ENCODE assay signal across 18 cellular contexts in genomic region chr1:116496898-116497297, GRCh38.
DNase-seq lines count a peak whose midpoint lies in the region; ATAC-seq, FAIRE-seq and TF ChIP-seq lines count a peak whose summit lies in the region.
"Had no signal": no experiment of that assay in that cellular context is flagged by ENCODE, and none has a peak within 500 bp of the region (broad histone marks: within the 10 kb centered on the region; RNA-seq: fewer than 3 reads in every experiment).

No MANE protein-coding gene starts in this region.

- TF ChIP-seq CTCF in K562 (IDR thresholded peaks at IDR 0.05 in 2 of 3, conservative IDR thresholded peaks at IDR 0.05 in 1 of 3; ENCODE audit: insufficient read depth in 2 of 3, low read depth in 1 of 3, low read length in 3 of 3) = no peak
- no peak for TF ChIP-seq CTCF in GM10266 (IDR thresholded peaks at IDR 0.05; ENCODE audit: control insufficient read depth, insufficient read depth, low read depth, missing control alignments)

- no peak for ATAC-seq in stimulated activated naive CD8-positive, alpha-beta T cell treated with anti-CD3 and anti-CD28 coated beads, Interleukin-15, Interleukin-2, amounts not matched to agents 100 U/mL and 50 U/mL, for 24 hours
- no peak for ATAC-seq in K562
- ATAC-seq: esophagus mucosa had no signal

- POLR2A ChIA-PET in K562 (lab: Yijun Ruan, JAX) = interaction anchor here (2.0 kb wide), 1 partner anchor 357 kb away, joined by 8 read pairs; no protein-coding TSS in a partner anchor

- DNase-seq in stimulated activated naive CD8-positive, alpha-beta T cell treated with anti-CD3 and anti-CD28 coated beads, Interleukin-15, Interleukin-2, amounts not matched to agents 100 U/mL and 50 U/mL, for 24 hours = no peak
- DNase-seq in K562 (ENCODE audit: extremely low read depth in 1 of 4, low spot score in 3 of 4) (no peak), GM10266 (ENCODE audit: extremely low spot score) (no peak), SK-N-DZ (ENCODE audit: low spot score) (no peak), NCI-H226 (no peak)
- no peak for DNase-seq in stimulated activated naive CD4-positive, alpha-beta T cell treated with Interleukin-2 at 50 U/mL for 16 hours (lab: John Stamatoyannopoulos, UW)
- DNase-seq: activated CD4-positive, alpha-beta T cell treated with anti-CD3 and anti-CD28 coated beads for 4 hours; activated naive CD4-positive, alpha-beta T cell treated with anti-CD3 and anti-CD28 coated beads for 36 hours; activated T-cell treated with anti-CD3 and anti-CD28 coated beads for 4 hours; NCI-H2029 treated with DMSO at 0.1 percent for 48 hours; NCI-H510A; SHP77 treated with DMSO at 0.1 percent for 48 hours had no signal

- peaks cover 15% of the 10 kb centered on the region for H3K4me1 Mint-ChIP-seq in stimulated activated naive CD8-positive, alpha-beta T cell treated with anti-CD3 and anti-CD28 coated beads, Interleukin-15, Interleukin-2, amounts not matched to agents 100 ng/mL and 50 ng/mL, for 24 hours (ENCODE audit: low read depth)

- H3K36me3 Mint-ChIP-seq in stimulated activated naive CD8-positive, alpha-beta T cell treated with anti-CD3 and anti-CD28 coated beads, Interleukin-15, Interleukin-2, amounts not matched to agents 100 ng/mL and 50 ng/mL, for 24 hours (ENCODE audit: low read depth) = no peaks in the 10 kb centered on the region
- H3K36me3 Mint-ChIP-seq: mesothelial cell of epicardium had no signal

- TF ChIP-seq POLR2A in K562 (conservative IDR thresholded peaks at IDR 0.05) = no peak

- H3K4me1 ChIP-seq in K562 (replicated peaks in 1 of 2; ENCODE audit: control insufficient read depth in 2 of 2, insufficient read depth in 2 of 2, low read length in 2 of 2) = peaks cover 28 to 42% of the 10 kb centered on the region in 2 experiments
- peaks cover 6 to 29% of the 10 kb centered on the region in 2 donors for H3K4me1 ChIP-seq in muscle layer of duodenum (ENCODE audit: control insufficient read depth in 1 of 2, insufficient read depth in 2 of 2, low read length in 2 of 2)
- H3K4me1 ChIP-seq: ascending aorta had no signal

- intact Hi-C loops in K562 (cut with micrococcal nuclease) = loop anchor here (10.0 kb wide), 1 partner anchor 262 kb away; no protein-coding TSS in a partner anchor

- H3K27me3 ChIP-seq in K562 (ENCODE audit: control insufficient read depth in 2 of 2, insufficient read depth in 2 of 2, low read length in 2 of 2) = no peaks in the 10 kb centered on the region
- no peaks in the 10 kb centered on the region for H3K27me3 ChIP-seq in muscle layer of duodenum (ENCODE audit: low read depth, low read length)
- H3K27me3 ChIP-seq: ascending aorta had no signal

- in situ Hi-C loops in K562 (cut with MboI) = loop anchor here (5.0 kb wide), 1 partner anchor 365 kb away; no protein-coding TSS in a partner anchor

- no peaks in the 10 kb centered on the region for H3K9me1 ChIP-seq in K562 (ENCODE audit: control insufficient read depth, insufficient read depth, low read length)

- H3K9me3 ChIP-seq in K562 (replicated peaks; ENCODE audit: control insufficient read depth, insufficient read depth, low read depth, low read length) = no peaks in the 10 kb centered on the region
- no peaks in the 10 kb centered on the region for H3K9me3 ChIP-seq in muscle layer of duodenum (ENCODE audit: control insufficient read depth in 1 of 2, low read length in 2 of 2)
- H3K9me3 ChIP-seq: ascending aorta had no signal

- no peaks in the 10 kb centered on the region for H4K20me1 ChIP-seq in K562 (replicated peaks; ENCODE audit: control insufficient read depth, insufficient read depth, low read length)

- no TSS peak for BruUV-seq in K562 (replicated peaks; lab: Mats Ljungman, UMichigan)

- H3K4me3 ChIP-seq in K562 (no peak overlapping the region), muscle layer of duodenum (ENCODE audit: low read depth in 1 of 2, low read length in 2 of 2) (no peak overlapping the region)
- H3K4me3 ChIP-seq: ascending aorta had no signal

- no peak overlapping the region for H3K4me2 ChIP-seq in K562 (ENCODE audit: insufficient read depth, low read length)

- CTCF ChIA-PET in K562 (lab: Yijun Ruan, JAX; ENCODE audit: low intra/inter-chr PET ratio) = interaction anchor here (0.9 to 5.5 kb wide), 2 partner anchors 9 to 357 kb away, joined by 3 to 89 read pairs; no protein-coding TSS in a partner anchor

- no peak overlapping the region for H3K4me3 Mint-ChIP-seq in stimulated activated naive CD8-positive, alpha-beta T cell treated with anti-CD3 and anti-CD28 coated beads, Interleukin-15, Interleukin-2, amounts not matched to agents 100 ng/mL and 50 ng/mL, for 24 hours
- H3K4me3 Mint-ChIP-seq: activated naive CD4-positive, alpha-beta T cell treated with anti-CD3 and anti-CD28 coated beads for 36 hours; mesothelial cell of epicardium had no signal

- no peaks in the 10 kb centered on the region for H3K36me3 ChIP-seq in K562 (ENCODE audit: control insufficient read depth, insufficient read depth, low read length)
- H3K36me3 ChIP-seq in muscle layer of duodenum (ENCODE audit: control insufficient read depth in 1 of 2, insufficient read depth in 2 of 2, low read length in 2 of 2) = no peaks in the 10 kb centered on the region
- H3K36me3 ChIP-seq: ascending aorta had no signal

- H3K27ac ChIP-seq in K562 (ENCODE audit: extremely low read depth, low read depth, low read length) = no peak overlapping the region
- H3K27ac ChIP-seq in muscle layer of duodenum (ENCODE audit: low read length) = peak overlapping the region; percentile 29

- FAIRE-seq in K562 (lab: Jason Lieb, UNC) = no peak
- FAIRE-seq: islet of Langerhans had no signal

- H3K9ac ChIP-seq in K562 (ENCODE audit: insufficient read depth in 1 of 2, low read depth in 2 of 2, low read length in 2 of 2) = 0 out of 4 replicates have a peak overlapping the region, but pooled peaks of 1 of the 2 experiments have one; percentile 40

- H3K9me3 Mint-ChIP-seq in stimulated activated naive CD8-positive, alpha-beta T cell treated with anti-CD3 and anti-CD28 coated beads, Interleukin-15, Interleukin-2, amounts not matched to agents 100 ng/mL and 50 ng/mL, for 24 hours = no peaks in the 10 kb centered on the region
- H3K9me3 Mint-ChIP-seq: activated naive CD4-positive, alpha-beta T cell treated with anti-CD3 and anti-CD28 coated beads for 36 hours; mesothelial cell of epicardium had no signal

- H3K27me3 Mint-ChIP-seq in stimulated activated naive CD8-positive, alpha-beta T cell treated with anti-CD3 and anti-CD28 coated beads, Interleukin-15, Interleukin-2, amounts not matched to agents 100 ng/mL and 50 ng/mL, for 24 hours = no peaks in the 10 kb centered on the region

- H3K27ac Mint-ChIP-seq in stimulated activated naive CD8-positive, alpha-beta T cell treated with anti-CD3 and anti-CD28 coated beads, Interleukin-15, Interleukin-2, amounts not matched to agents 100 ng/mL and 50 ng/mL, for 24 hours = peak overlapping the region; percentile 66
- H3K27ac Mint-ChIP-seq: activated naive CD4-positive, alpha-beta T cell treated with anti-CD3 and anti-CD28 coated beads for 36 hours; mesothelial cell of epicardium had no signal

- 46% methylated on average over 2 of the region's 2 CpGs for WGBS in K562 (ENCODE audit: insufficient coverage, low coverage, missing lambda C conversion rate)

- no peaks in the 10 kb centered on the region for H3K79me2 ChIP-seq in K562 (ENCODE audit: control insufficient read depth, insufficient read depth, low read length)

- H2AFZ ChIP-seq in K562 (ENCODE audit: low read depth, low read length) = no peak overlapping the region; the same call in 1 of the 2 replicates

- no peak for TF ChIP-seq EP300 in K562 (IDR thresholded peaks at IDR 0.05; ENCODE audit: low read length)

- no peak for TF ChIP-seq RAD21 in K562 (CRISPR knock-in tag; conservative IDR thresholded peaks at IDR 0.05 in 1 of 2, IDR thresholded peaks at IDR 0.05 in 1 of 2)

TF ChIP-seq in K562, 482 proteins besides CTCF, POLR2A, EP300 and RAD21:
- TF ChIP-seq, protein P1, sequence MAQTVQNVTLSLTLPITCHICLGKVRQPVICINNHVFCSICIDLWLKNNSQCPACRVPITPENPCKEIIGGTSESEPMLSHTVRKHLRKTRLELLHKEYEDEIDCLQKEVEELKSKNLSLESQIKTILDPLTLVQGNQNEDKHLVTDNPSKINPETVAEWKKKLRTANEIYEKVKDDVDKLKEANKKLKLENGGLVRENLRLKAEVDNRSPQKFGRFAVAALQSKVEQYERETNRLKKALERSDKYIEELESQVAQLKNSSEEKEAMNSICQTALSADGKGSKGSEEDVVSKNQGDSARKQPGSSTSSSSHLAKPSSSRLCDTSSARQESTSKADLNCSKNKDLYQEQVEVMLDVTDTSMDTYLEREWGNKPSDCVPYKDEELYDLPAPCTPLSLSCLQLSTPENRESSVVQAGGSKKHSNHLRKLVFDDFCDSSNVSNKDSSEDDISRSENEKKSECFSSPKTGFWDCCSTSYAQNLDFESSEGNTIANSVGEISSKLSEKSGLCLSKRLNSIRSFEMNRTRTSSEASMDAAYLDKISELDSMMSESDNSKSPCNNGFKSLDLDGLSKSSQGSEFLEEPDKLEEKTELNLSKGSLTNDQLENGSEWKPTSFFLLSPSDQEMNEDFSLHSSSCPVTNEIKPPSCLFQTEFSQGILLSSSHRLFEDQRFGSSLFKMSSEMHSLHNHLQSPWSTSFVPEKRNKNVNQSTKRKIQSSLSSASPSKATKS (CRISPR knock-in tag; IDR thresholded peaks at IDR 0.05) = no peak
- peak; percentile 93 for TF ChIP-seq ZKSCAN1 (IDR thresholded peaks at IDR 0.05; ENCODE audit: low read depth, low read length)
- TF ChIP-seq ZNF764 (CRISPR knock-in tag; IDR thresholded peaks at IDR 0.05; ENCODE audit: low read depth) = no peak
- no peak for TF ChIP-seq NELFE (IDR thresholded peaks at IDR 0.05; ENCODE audit: insufficient read depth, insufficient read length)
